Comparison of ENCODE assay signal across 8 cellular contexts in genomic region chr13:89066868-89067466, GRCh38.
A peak's percentile ranks its signal among the peaks of the same experiment; 100 is the strongest.
DNase-seq lines count a peak whose midpoint lies in the region.

No MANE protein-coding gene starts in this region.

- H3K9ac ChIP-seq in Karpas-422 (ENCODE audit: low read length) = no peak overlapping the region

- no peaks in the 10 kb centered on the region; the same call in 1 of the 2 replicates for H3K9me3 ChIP-seq in Karpas-422 (ENCODE audit: low read length)

- H4K20me1 ChIP-seq in Karpas-422 (ENCODE audit: insufficient read depth, low read depth, low read length) = no peaks in the 10 kb centered on the region

- H3K9me2 ChIP-seq in Karpas-422 (replicated peaks; ENCODE audit: insufficient read depth, low read length) = no peaks in the 10 kb centered on the region

- no peaks in the 10 kb centered on the region for H3K4me1 ChIP-seq in Karpas-422 (ENCODE audit: low read length)

- peak overlapping the region; percentile 45 for H2AFZ ChIP-seq in Karpas-422 (ENCODE audit: low read length)

- no peak overlapping the region for H3K4me2 ChIP-seq in Karpas-422 (ENCODE audit: low read depth, low read length, poor library complexity, severe bottlenecking)

- H3K36me3 ChIP-seq in Karpas-422 (ENCODE audit: insufficient read depth, low read length) = no peaks in the 10 kb centered on the region

- no peak overlapping the region for H3K27ac ChIP-seq in Karpas-422 (ENCODE audit: low read length)

- peak; percentile 24 for DNase-seq in stimulated activated CD4-positive, alpha-beta T cell treated with anti-CD3 and anti-CD28 coated beads, Interleukin-15, amount 100 ng/mL, for 24 hours
- DNase-seq in stimulated activated CD4-positive, alpha-beta T cell treated with anti-CD3 and anti-CD28 coated beads, Interleukin-4, amount 100 ng/mL, for 1 hour = no peak
- DNase-seq in Karpas-422 = peak; percentile 89
- DNase-seq in SHP77 treated with DMSO at 0.1 percent for 48 hours (lab: John Stamatoyannopoulos, UW) = peak; percentile 67
- DNase-seq in fibroblast of peridontal ligament (ENCODE audit: extremely low read depth) = peak; percentile 0
- DNase-seq in putamen (ENCODE audit: low spot score) = peak; percentile 37
- DNase-seq in cerebellum (ENCODE audit: low spot score) = no peak
- no peak for DNase-seq in ecto neural progenitor cell (ENCODE audit: low spot score)

- H3K27me3 ChIP-seq in Karpas-422 (ENCODE audit: low read length) = no peaks in the 10 kb centered on the region

- no peaks in the 10 kb centered on the region for H3K79me2 ChIP-seq in Karpas-422 (ENCODE audit: low read length)

- H3K4me3 ChIP-seq in Karpas-422 (ENCODE audit: low read length) = no peak overlapping the region

Comparison
In these comparisons a context has a peak if more than half of its experiments do, and no peak if none do; other contexts are left out.
1. DNase-seq: peak in stimulated activated CD4-positive, alpha-beta T cell treated with anti-CD3 and anti-CD28 coated beads, Interleukin-15, amount 100 ng/mL, for 24 hours (single experiment), Karpas-422 (single experiment), SHP77 treated with DMSO at 0.1 percent for 48 hours (single experiment), fibroblast of peridontal ligament (single experiment) and putamen (single experiment); none in stimulated activated CD4-positive, alpha-beta T cell treated with anti-CD3 and anti-CD28 coated beads, Interleukin-4, amount 100 ng/mL, for 1 hour (single experiment), cerebellum (single experiment) and ecto neural progenitor cell (single experiment).